ENCODE assay signal across 22 cellular contexts in genomic region chr6:150248300-150248699, GRCh38.
DNase-seq lines count a peak whose midpoint lies in the region; ATAC-seq, FAIRE-seq and TF ChIP-seq lines count a peak whose summit lies in the region.
"Had no signal": no experiment of that assay in that cellular context is flagged by ENCODE, and none has a peak within 500 bp of the region (broad histone marks: within the 10 kb centered on the region; RNA-seq: fewer than 3 reads in every experiment).

No MANE protein-coding gene starts in this region.

- SMC1A ChIA-PET in GM12878 (lab: Charles Lee; ENCODE audit: uncharacterized antibody, unreplicated experiment) = no interaction called here

- RAD21 ChIA-PET in GM12878 (lab: Charles Lee; ENCODE audit: unreplicated experiment) = no interaction called here

- no peaks in the 10 kb centered on the region for H3K79me2 ChIP-seq in GM12878 (ENCODE audit: control insufficient read depth, insufficient read depth, low read length)

- no peak overlapping the region for H3K27ac Mint-ChIP-seq in activated CD8-positive, alpha-beta T cell treated with anti-CD3 and anti-CD28 coated beads for 36 hours
- no peak overlapping the region for H3K27ac Mint-ChIP-seq in activated CD8-positive, alpha-beta T cell treated with anti-CD3 and anti-CD28 coated beads, Interleukin-2, amount 10 ng/mL, durations not matched to agents 7 days and 5 days
- H3K27ac Mint-ChIP-seq: B cell; CD4-positive, alpha-beta T cell; CD8-positive, alpha-beta T cell had no signal

- no peaks in the 10 kb centered on the region for H3K36me3 Mint-ChIP-seq in activated CD8-positive, alpha-beta T cell treated with anti-CD3 and anti-CD28 coated beads for 36 hours (ENCODE audit: low read depth)
- H3K36me3 Mint-ChIP-seq in activated CD8-positive, alpha-beta T cell treated with anti-CD3 and anti-CD28 coated beads, Interleukin-2, amount 10 ng/mL, durations not matched to agents 7 days and 5 days (ENCODE audit: low read depth) = no peaks in the 10 kb centered on the region
- H3K36me3 Mint-ChIP-seq: CD8-positive, alpha-beta T cell had no signal

- H3K4me3 Mint-ChIP-seq in activated CD8-positive, alpha-beta T cell treated with anti-CD3 and anti-CD28 coated beads for 36 hours = no peak overlapping the region
- no peak overlapping the region for H3K4me3 Mint-ChIP-seq in activated CD8-positive, alpha-beta T cell treated with anti-CD3 and anti-CD28 coated beads, Interleukin-2, amount 10 ng/mL, durations not matched to agents 7 days and 5 days
- H3K4me3 Mint-ChIP-seq: B cell; CD4-positive, alpha-beta T cell; CD8-positive, alpha-beta T cell had no signal

- CTCF ChIA-PET in activated CD8-positive, alpha-beta T cell treated with anti-CD3 and anti-CD28 coated beads for 36 hours (lab: Charles Lee) = no interaction called here
- CTCF ChIA-PET in activated CD8-positive, alpha-beta T cell treated with anti-CD3 and anti-CD28 coated beads, Interleukin-2, amount 10 ng/mL, durations not matched to agents 7 days and 5 days (lab: Charles Lee) = no interaction called here
- CTCF ChIA-PET in GM12878 (lab: Yijun Ruan, JAX) = no interaction called here
- CTCF ChIA-PET in HEK293T (lab: Yijun Ruan, JAX) = no interaction called here

- no peak for TF ChIP-seq CTCF in activated CD8-positive, alpha-beta T cell treated with anti-CD3 and anti-CD28 coated beads for 36 hours (IDR thresholded peaks at IDR 0.05)
- no peak for TF ChIP-seq CTCF in GM06990 (IDR thresholded peaks at IDR 0.05; ENCODE audit: insufficient read depth, low read length, poor library complexity, severe bottlenecking)
- no peak for TF ChIP-seq CTCF in GM12878 (IDR thresholded peaks at IDR 0.05 in 2 of 3, conservative IDR thresholded peaks at IDR 0.05 in 1 of 3; ENCODE audit: control insufficient read depth in 2 of 3, extremely low read depth in 1 of 3, insufficient read depth in 1 of 3, low read depth in 3 of 3, low read length in 3 of 3)

- intact Hi-C loops in activated CD8-positive, alpha-beta T cell treated with anti-CD3 and anti-CD28 coated beads for 36 hours (cut with micrococcal nuclease) = no loop called here
- intact Hi-C loops in GM12878 (cut with micrococcal nuclease; ENCODE audit: unreplicated experiment) = no loop called here

- H3K9me3 Mint-ChIP-seq in activated CD8-positive, alpha-beta T cell treated with anti-CD3 and anti-CD28 coated beads for 36 hours = peaks cover 9% of the 10 kb centered on the region
- peaks cover 4% of the 10 kb centered on the region for H3K9me3 Mint-ChIP-seq in activated CD8-positive, alpha-beta T cell treated with anti-CD3 and anti-CD28 coated beads, Interleukin-2, amount 10 ng/mL, durations not matched to agents 7 days and 5 days (ENCODE audit: insufficient read depth)

- no peaks in the 10 kb centered on the region for H4K20me1 ChIP-seq in GM12878 (ENCODE audit: control insufficient read depth, insufficient read depth)
- H4K20me1 ChIP-seq: BLaER1 treated with 17β-estradiol and CSF1 and Interleukin-3, amounts not matched to agents 10 nM and 100 nM had no signal

- no peaks in the 10 kb centered on the region for H3K27me3 ChIP-seq in GM06990 (replicated peaks; ENCODE audit: control insufficient read depth, insufficient read depth, low read length)
- no peaks in the 10 kb centered on the region; a peak in 1 of 4 replicates for H3K27me3 ChIP-seq in GM12878 (replicated peaks in 1 of 2; ENCODE audit: control insufficient read depth in 2 of 2, insufficient read depth in 2 of 2, low read length in 1 of 2)

- no peak for TF ChIP-seq EP300 in GM12878 (IDR thresholded peaks at IDR 0.05; ENCODE audit: borderline replicate concordance in 1 of 2, control insufficient read depth in 1 of 2, low read depth in 2 of 2, low read length in 2 of 2)

- peaks cover 9% of the 10 kb centered on the region for H3K4me1 Mint-ChIP-seq in activated CD8-positive, alpha-beta T cell treated with anti-CD3 and anti-CD28 coated beads for 36 hours (ENCODE audit: low read depth)
- H3K4me1 Mint-ChIP-seq in activated CD8-positive, alpha-beta T cell treated with anti-CD3 and anti-CD28 coated beads, Interleukin-2, amount 10 ng/mL, durations not matched to agents 7 days and 5 days (ENCODE audit: low read depth) = peaks cover 6% of the 10 kb centered on the region
- H3K4me1 Mint-ChIP-seq: B cell had no signal

- no peaks in the 10 kb centered on the region for H3K36me3 ChIP-seq in GM06990 (ENCODE audit: control insufficient read depth, insufficient read depth, low read length)
- H3K36me3 ChIP-seq in GM12878 (ENCODE audit: control insufficient read depth in 2 of 2, insufficient read depth in 2 of 2, low read length in 1 of 2) = no peaks in the 10 kb centered on the region

- H3K4me1 ChIP-seq in GM12878 (ENCODE audit: control insufficient read depth, insufficient read depth, low read length) = no peaks in the 10 kb centered on the region
- H3K4me1 ChIP-seq: A549, Caco-2 had no signal

- POLR2A ChIA-PET in activated CD8-positive, alpha-beta T cell treated with anti-CD3 and anti-CD28 coated beads for 36 hours (lab: Charles Lee) = no interaction called here
- POLR2A ChIA-PET in activated CD8-positive, alpha-beta T cell treated with anti-CD3 and anti-CD28 coated beads, Interleukin-2, amount 10 ng/mL, durations not matched to agents 7 days and 5 days (lab: Charles Lee) = no interaction called here
- POLR2A ChIA-PET in GM12878 (lab: Charles Lee) (no interaction called here), HEK293T (lab: Yijun Ruan, JAX) (no interaction called here)

- 14% methylated on average over 1 of the region's 1 CpG for WGBS in GM12878 (ENCODE audit: insufficient coverage, insufficient replicate concordance, low lambda C conversion rate, missing lambda C conversion rate)

- no peak overlapping the region for H3K4me2 ChIP-seq in GM12878 (ENCODE audit: control insufficient read depth, insufficient read depth)
- H3K4me2 ChIP-seq: A549; BLaER1 treated with 17β-estradiol and CSF1 and Interleukin-3, amounts not matched to agents 10 nM and 100 nM had no signal

- H3K4me3 ChIP-seq in GM06990 (replicated peaks; ENCODE audit: low read depth, low read length) (no peak overlapping the region), GM12878 (no peak overlapping the region)
- H3K4me3 ChIP-seq: A549; BLaER1 treated with 17β-estradiol and CSF1 and Interleukin-3, amounts not matched to agents 10 nM and 100 nM had no signal

- peak; percentile 24 for ATAC-seq in activated CD8-positive, alpha-beta T cell treated with anti-CD3 and anti-CD28 coated beads for 36 hours
- ATAC-seq in activated CD8-positive, alpha-beta T cell treated with anti-CD3 and anti-CD28 coated beads, Interleukin-2, amount 10 ng/mL, durations not matched to agents 7 days and 5 days = no peak
- peak; percentile 67 for ATAC-seq in GM12878
- ATAC-seq: A549; CD8-positive, alpha-beta T cell had no signal

- H3K9ac ChIP-seq in GM12878 (ENCODE audit: control insufficient read depth, insufficient read depth, low read length) = no peak overlapping the region
- H3K9ac ChIP-seq: BLaER1 treated with 17β-estradiol and CSF1 and Interleukin-3, amounts not matched to agents 10 nM and 100 nM had no signal

- peaks cover 1% of the 10 kb centered on the region; the same call in 2 of the 3 replicates for H3K9me3 ChIP-seq in GM12878 (replicated peaks; ENCODE audit: control insufficient read depth, insufficient read depth, low read length)

- no peak overlapping the region for H3K27ac ChIP-seq in GM12878 (ENCODE audit: control insufficient read depth, insufficient read depth)
- H3K27ac ChIP-seq: 22Rv1; A549; BLaER1 treated with 17β-estradiol and CSF1 and Interleukin-3, amounts not matched to agents 10 nM and 100 nM; C4-2B had no signal

- peak; percentile 7 for FAIRE-seq in GM12878 (lab: Jason Lieb, UNC)
- FAIRE-seq: A549, D721Med, G401.6, GM12892, GM18507 had no signal

- peaks cover 17% of the 10 kb centered on the region for H3K27me3 Mint-ChIP-seq in activated CD8-positive, alpha-beta T cell treated with anti-CD3 and anti-CD28 coated beads for 36 hours
- peaks cover 5% of the 10 kb centered on the region for H3K27me3 Mint-ChIP-seq in activated CD8-positive, alpha-beta T cell treated with anti-CD3 and anti-CD28 coated beads, Interleukin-2, amount 10 ng/mL, durations not matched to agents 7 days and 5 days (ENCODE audit: low read depth)
- H3K27me3 Mint-ChIP-seq: CD4-positive, alpha-beta T cell had no signal

- no peak for TF ChIP-seq RAD21 in GM12878 (IDR thresholded peaks at IDR 0.05; ENCODE audit: insufficient read depth, low read depth, low read length)

- TF ChIP-seq POLR2A in GM12878 (IDR thresholded peaks at IDR 0.05; ENCODE audit: low read depth, low read length) = no peak

- BruUV-seq in GM12878 (replicated peaks; lab: Mats Ljungman, UMichigan) = no TSS peak

- H2AFZ ChIP-seq in GM12878 (ENCODE audit: control insufficient read depth, low read depth, low read length) = no peak overlapping the region

- DNase-seq in activated CD8-positive, alpha-beta T cell treated with anti-CD3 and anti-CD28 coated beads for 36 hours = no peak
- DNase-seq in activated CD8-positive, alpha-beta T cell treated with anti-CD3 and anti-CD28 coated beads, Interleukin-2, amount 10 ng/mL, durations not matched to agents 7 days and 5 days = no peak
- peak; percentile 20 for DNase-seq in GM06990 (ENCODE audit: extremely low read depth, insufficient read length)
- no peak for DNase-seq in GM12878 (ENCODE audit: low read depth, low spot score)
- no peak for DNase-seq in HEK293T (ENCODE audit: extremely low spot score)
- DNase-seq in HK-2 (ENCODE audit: unreplicated experiment) = no peak
- DNase-seq: AML-193; Caco-2; Calu3; CD4-positive, alpha-beta T cell; CD8-positive, alpha-beta T cell; DMS79 treated with DMSO at 0.1 percent for 48 hours; GF-D8 had no signal

- in situ Hi-C loops in GM12878 (cut with MboI) = no loop called here

TF ChIP-seq in GM12878, 131 proteins besides CTCF, POLR2A, EP300 and RAD21 (continues in another document):
- TF ChIP-seq ASH2L (IDR thresholded peaks at IDR 0.05; ENCODE audit: borderline replicate concordance, low read depth) = no peak

TF ChIP-seq in HEK293T, 16 proteins besides CTCF, POLR2A, EP300 and RAD21:
- no peak for TF ChIP-seq ELF4 (IDR thresholded peaks at IDR 0.05)
- TF ChIP-seq HDGF (IDR thresholded peaks at IDR 0.05; ENCODE audit: borderline replicate concordance) = no peak
